In genomic region chr19:19504754-19505668, GRCh38 we compare ENCODE assay signal across 14 cellular contexts. TPM values are rescaled to one million over a fixed set of nuclear protein-coding genes. Genes with fewer than 3 reads are reported as not detected.
A peak's percentile ranks its signal among the peaks of the same experiment; 100 is the strongest.
DNase-seq lines count a peak whose midpoint lies in the region; ATAC-seq, FAIRE-seq and TF ChIP-seq lines count a peak whose summit lies in the region.
"Had no signal": no experiment of that assay in that cellular context is flagged by ENCODE, and none has a peak within 500 bp of the region (broad histone marks: within the 10 kb centered on the region; RNA-seq: fewer than 3 reads in every experiment).

No MANE protein-coding gene starts in this region.

- H3K36me3 ChIP-seq in HepG2 (replicated peaks in 1 of 2; ENCODE audit: control insufficient read depth in 1 of 2, insufficient read depth in 2 of 2, low read length in 2 of 2) (peaks cover 20 to 60% of the 10 kb centered on the region in 2 experiments; a peak in 4 of 5 replicates), SK-N-SH (replicated peaks in 1 of 2; ENCODE audit: control insufficient read depth in 1 of 2, insufficient read depth in 2 of 2, low read length in 1 of 2) (peaks cover 14 to 64% of the 10 kb centered on the region in 2 experiments)

- no peak for FAIRE-seq in HepG2 (lab: Jason Lieb, UNC)
- FAIRE-seq: GM19239 had no signal

- H3K27ac Mint-ChIP-seq in activated naive CD8-positive, alpha-beta T cell treated with anti-CD3 and anti-CD28 coated beads, Interleukin-2, amount 50 U/mL, for 24 hours: peak overlapping the region; percentile 39
- no peak overlapping the region for H3K27ac Mint-ChIP-seq in activated naive CD8-positive, alpha-beta T cell treated with anti-CD3 and anti-CD28 coated beads for 36 hours
- H3K27ac Mint-ChIP-seq: CD4-positive, CD25-positive, alpha-beta regulatory T cell had no signal

- no peaks in the 10 kb centered on the region for H3K9me3 Mint-ChIP-seq in activated naive CD8-positive, alpha-beta T cell treated with anti-CD3 and anti-CD28 coated beads, Interleukin-2, amount 50 U/mL, for 24 hours
- no peaks in the 10 kb centered on the region for H3K9me3 Mint-ChIP-seq in activated naive CD8-positive, alpha-beta T cell treated with anti-CD3 and anti-CD28 coated beads for 36 hours
- H3K9me3 Mint-ChIP-seq: H9 had no signal

- intact Hi-C loops in HepG2 (cut with micrococcal nuclease; ENCODE audit: unreplicated experiment): no loop called here

- H3K4me2 ChIP-seq in HepG2 (ENCODE audit: low read depth, low read length) (no peak overlapping the region), SK-N-SH (no peak overlapping the region)
- H3K4me2 ChIP-seq: BLaER1 treated with 17β-estradiol and CSF1 and Interleukin-3, amounts not matched to agents 10 nM and 100 nM had no signal

- POLR2A ChIA-PET in HepG2 (lab: Yijun Ruan, JAX): no interaction called here
- POLR2A ChIA-PET in SK-N-SH (lab: Yijun Ruan, JAX): interaction anchor here (1.3 kb wide), 1 partner anchor 11 kb away, joined by 5 read pairs; the partner anchor contains the start of gene NDUFA13

- BruUV-seq in HepG2 (replicated peaks; lab: Mats Ljungman, UMichigan): no TSS peak

- no peaks in the 10 kb centered on the region for H3K4me1 Mint-ChIP-seq in activated naive CD8-positive, alpha-beta T cell treated with anti-CD3 and anti-CD28 coated beads, Interleukin-2, amount 50 U/mL, for 24 hours
- no peaks in the 10 kb centered on the region for H3K4me1 Mint-ChIP-seq in activated naive CD8-positive, alpha-beta T cell treated with anti-CD3 and anti-CD28 coated beads for 36 hours
- H3K4me1 Mint-ChIP-seq: CD4-positive, CD25-positive, alpha-beta regulatory T cell had no signal

- no peaks in the 10 kb centered on the region for H3K9me3 ChIP-seq in HepG2 (ENCODE audit: low read length)
- H3K9me3 ChIP-seq in SK-N-SH: no peaks in the 10 kb centered on the region
- H3K9me3 ChIP-seq: BLaER1 treated with 17β-estradiol and CSF1 and Interleukin-3, amounts not matched to agents 10 nM and 100 nM had no signal

- H3K4me1 ChIP-seq in HepG2 (ENCODE audit: insufficient read depth, low read length) (no peaks in the 10 kb centered on the region), SK-N-SH (ENCODE audit: control insufficient read depth in 1 of 2, insufficient read depth in 2 of 2, low read depth in 1 of 2, low read length in 1 of 2) (no peaks in the 10 kb centered on the region)

- ATAC-seq in activated naive CD8-positive, alpha-beta T cell treated with anti-CD3 and anti-CD28 coated beads, Interleukin-2, amount 50 U/mL, for 24 hours: no peak
- no peak for ATAC-seq in HepG2

- H3K27me3 ChIP-seq in HepG2 (ENCODE audit: control insufficient read depth in 1 of 2, insufficient read depth in 2 of 2, low read length in 2 of 2): no peaks in the 10 kb centered on the region
- no peaks in the 10 kb centered on the region for H3K27me3 ChIP-seq in SK-N-SH (ENCODE audit: insufficient read depth)
- H3K27me3 ChIP-seq: BLaER1 treated with 17β-estradiol and CSF1 and Interleukin-3, amounts not matched to agents 10 nM and 100 nM had no signal

- H3K27me3 Mint-ChIP-seq in activated naive CD8-positive, alpha-beta T cell treated with anti-CD3 and anti-CD28 coated beads, Interleukin-2, amount 50 U/mL, for 24 hours: no peaks in the 10 kb centered on the region
- H3K27me3 Mint-ChIP-seq in activated naive CD8-positive, alpha-beta T cell treated with anti-CD3 and anti-CD28 coated beads for 36 hours: no peaks in the 10 kb centered on the region
- H3K27me3 Mint-ChIP-seq: CD4-positive, CD25-positive, alpha-beta regulatory T cell had no signal

- no peak for TF ChIP-seq POLR2A in HepG2 (IDR thresholded peaks at IDR 0.05; ENCODE audit: insufficient read depth in 1 of 2, low read depth in 2 of 2, low read length in 2 of 2)

- 98% methylated on average over 12 of the region's 23 CpGs for WGBS in HepG2 (ENCODE audit: low lambda C conversion rate)
- WGBS in SK-N-SH (ENCODE audit: low lambda C conversion rate): 91% methylated on average over 14 of the region's 23 CpGs

- H3K27ac ChIP-seq in HepG2 (ENCODE audit: extremely low read length, insufficient read depth, low read length) (no peak overlapping the region), SK-N-SH (ENCODE audit: low read depth in 2 of 2, low read length in 1 of 2) (no peak overlapping the region)
- H3K27ac ChIP-seq: BLaER1 treated with 17β-estradiol and CSF1 and Interleukin-3, amounts not matched to agents 10 nM and 100 nM had no signal

- no peak overlapping the region for H2AFZ ChIP-seq in HepG2 (ENCODE audit: low read length)
- no peak overlapping the region for H2AFZ ChIP-seq in SK-N-SH (ENCODE audit: low read depth)

- H3K9me2 ChIP-seq in SK-N-SH: no peaks in the 10 kb centered on the region

- H4K20me1 ChIP-seq in HepG2 (ENCODE audit: insufficient read depth, low read length): no peaks in the 10 kb centered on the region; the same call in 1 of the 2 replicates
- no peaks in the 10 kb centered on the region for H4K20me1 ChIP-seq in SK-N-SH (ENCODE audit: insufficient read depth)

- TF ChIP-seq EP300 in HepG2 (IDR thresholded peaks at IDR 0.05; ENCODE audit: low read depth in 2 of 2, low read length in 2 of 2): no peak
- TF ChIP-seq EP300 in HepG2 (CRISPR knock-in tag; IDR thresholded peaks at IDR 0.05; ENCODE audit: borderline replicate concordance): no peak
- no peak for TF ChIP-seq EP300 in SK-N-SH (IDR thresholded peaks at IDR 0.05; ENCODE audit: borderline replicate concordance in 1 of 2, low read depth in 1 of 2, low read length in 1 of 2)

- CTCF ChIA-PET in HepG2 (lab: Yijun Ruan, JAX; ENCODE audit: low intra/inter-chr PET ratio, low total read pairs): no interaction called here
- CTCF ChIA-PET in SK-N-SH (lab: Yijun Ruan, JAX): interaction anchor here (0.9 to 1.7 kb wide), 2 partner anchors 12 to 15 kb away, joined by 3 to 9 read pairs; no protein-coding TSS in a partner anchor

- in situ Hi-C loops in HepG2 (cut with HindIII; ENCODE audit: extremely low pct_ligation_motif_present, low pct_unique_long_range_greater_than_20kb): no loop called here

- TF ChIP-seq CTCF in HepG2 (CRISPR knock-in tag; IDR thresholded peaks at IDR 0.05): no peak
- no peak for TF ChIP-seq CTCF in SK-N-SH (IDR thresholded peaks at IDR 0.05)

- H3K79me2 ChIP-seq in HepG2 (ENCODE audit: insufficient read depth, low read length) (no peaks in the 10 kb centered on the region), SK-N-SH (ENCODE audit: insufficient read depth) (no peaks in the 10 kb centered on the region)

- H3K4me3 Mint-ChIP-seq in activated naive CD8-positive, alpha-beta T cell treated with anti-CD3 and anti-CD28 coated beads, Interleukin-2, amount 50 U/mL, for 24 hours: no peak overlapping the region
- H3K4me3 Mint-ChIP-seq in activated naive CD8-positive, alpha-beta T cell treated with anti-CD3 and anti-CD28 coated beads for 36 hours: no peak overlapping the region
- H3K4me3 Mint-ChIP-seq: CD4-positive, CD25-positive, alpha-beta regulatory T cell; H9 had no signal

- H3K4me3 ChIP-seq in HepG2 (replicated peaks in 1 of 3; ENCODE audit: insufficient read depth in 1 of 3, low read depth in 2 of 3, low read length in 3 of 3): no peak overlapping the region
- H3K4me3 ChIP-seq in SK-N-SH (ENCODE audit: low read depth in 2 of 2, low read length in 1 of 2): no peak overlapping the region
- H3K4me3 ChIP-seq: BLaER1 treated with 17β-estradiol and CSF1 and Interleukin-3, amounts not matched to agents 10 nM and 100 nM had no signal

- TF ChIP-seq RAD21 in HepG2 (CRISPR knock-in tag; IDR thresholded peaks at IDR 0.05) (no peak), SK-N-SH (IDR thresholded peaks at IDR 0.05; ENCODE audit: low read length) (no peak)

- H3K36me3 Mint-ChIP-seq in activated naive CD8-positive, alpha-beta T cell treated with anti-CD3 and anti-CD28 coated beads, Interleukin-2, amount 50 U/mL, for 24 hours (ENCODE audit: low read depth): peaks cover 35% of the 10 kb centered on the region
- H3K36me3 Mint-ChIP-seq in activated naive CD8-positive, alpha-beta T cell treated with anti-CD3 and anti-CD28 coated beads for 36 hours: peaks cover 14% of the 10 kb centered on the region

- DNase-seq in activated naive CD8-positive, alpha-beta T cell treated with anti-CD3 and anti-CD28 coated beads, Interleukin-2, amount 50 U/mL, for 24 hours: no peak
- DNase-seq in activated naive CD8-positive, alpha-beta T cell treated with anti-CD3 and anti-CD28 coated beads for 36 hours: no peak
- DNase-seq in HepG2 (ENCODE audit: low spot score) (no peak), NCI-H1417 (lab: John Stamatoyannopoulos, UW) (no peak), SK-N-SH (no peak)
- DNase-seq: ACHN; CD4-positive, CD25-positive, alpha-beta regulatory T cell; DMS53; GF-D8; GOT3; H9 had no signal

- H3K9ac ChIP-seq in HepG2 (ENCODE audit: insufficient read depth, low read depth, low read length): no peak overlapping the region
- H3K9ac ChIP-seq in SK-N-SH: no peak overlapping the region
- H3K9ac ChIP-seq: BLaER1 treated with 17β-estradiol and CSF1 and Interleukin-3, amounts not matched to agents 10 nM and 100 nM had no signal

- no peaks in the 10 kb centered on the region for H3F3A ChIP-seq in SK-N-SH (replicated peaks; ENCODE audit: insufficient read depth)

RNA-seq across cellular contexts. Expression of gene TSSK6, which starts 10.3 kb away (rescaled TPM):
- 1 to 10 TPM; 3.0 to 3.1 TPM for total RNA-seq in activated naive CD8-positive, alpha-beta T cell treated with anti-CD3 and anti-CD28 coated beads for 36 hours
- total RNA-seq in HepG2 (2016; rRNA removed; fragmentation: Illumina TruSeq; extraction: Trizol): 0.71 and 0.86 TPM in 2 replicates
- 0.35 and 0.40 TPM in 2 replicates for total RNA-seq in HepG2 (2016; cell fraction: cytosol; rRNA removed; fragmentation: Illumina TruSeq; extraction: Trizol; ENCODE audit: low read depth)
- 0.65 and 0.85 TPM in 2 replicates for total RNA-seq in HepG2 (2016; cell fraction: insoluble cytoplasmic fraction; rRNA removed; fragmentation: Illumina TruSeq; extraction: Trizol)
- 0.83 and 1.3 TPM in 2 replicates for total RNA-seq in HepG2 (2016; cell fraction: membrane; rRNA removed; fragmentation: Illumina TruSeq; extraction: Trizol)
- total RNA-seq in HepG2 (2016; cell fraction: nucleus; rRNA removed; fragmentation: Illumina TruSeq; extraction: Trizol): 0.50 and 1.3 TPM in 2 replicates
- 1.2 and 2.0 TPM in 2 replicates for polyA plus RNA-seq in HepG2 (2011; rRNA removed)
- 1.4 and 2.8 TPM in 2 replicates for polyA plus RNA-seq in HepG2 (2011; cell fraction: cytosol; rRNA removed)
- 6.3 and 8.3 TPM in 2 replicates for polyA plus RNA-seq in HepG2 (2011; cell fraction: nucleus; rRNA removed)
- polyA plus RNA-seq in HepG2 (2012): 0.81 and 1.2 TPM in 2 replicates
- 0.16 and 0.19 TPM in 2 replicates for polyA plus RNA-seq in HepG2 (2016; cell fraction: cytosol; fragmentation: Illumina TruSeq; extraction: Trizol; ENCODE audit: low read depth)
- polyA plus RNA-seq in HepG2 (2016; cell fraction: insoluble cytoplasmic fraction; fragmentation: Illumina TruSeq; extraction: Trizol; ENCODE audit: low read depth): 1.1 and 1.7 TPM in 2 replicates
- polyA plus RNA-seq in HepG2 (2016; cell fraction: membrane; fragmentation: Illumina TruSeq; extraction: Trizol; ENCODE audit: low read depth): 0.68 and 0.82 TPM in 2 replicates
- 1.3 and 2.4 TPM in 2 replicates for polyA plus RNA-seq in HepG2 (2016; cell fraction: nucleus; fragmentation: Illumina TruSeq; extraction: Trizol; ENCODE audit: insufficient read depth, low read depth)
- polyA minus RNA-seq in HepG2 (2011; rRNA and poly(A)+ RNA removed; ENCODE audit: low replicate concordance): 2.0 and 5.3 TPM in 2 replicates
- 1.3 and 1.5 TPM in 2 replicates for polyA minus RNA-seq in HepG2 (2011; cell fraction: cytosol; rRNA and poly(A)+ RNA removed)
- polyA minus RNA-seq in HepG2 (2011; cell fraction: nucleus; rRNA and poly(A)+ RNA removed): 1.9 and 3.7 TPM in 2 replicates
- polyA plus RNA-seq in SK-N-SH (2012; rRNA removed): 2.3 and 3.1 TPM in 2 replicates
- polyA plus RNA-seq in SK-N-SH (2012; cell fraction: cytosol; rRNA removed): 0.98 and 1.6 TPM in 2 replicates
- polyA plus RNA-seq in SK-N-SH (2012; cell fraction: nucleus; rRNA removed): 3.3 and 4.1 TPM in 2 replicates

RNA-seq across cellular contexts. Expression of gene NDUFA13, which starts 11.0 kb away (rescaled TPM):
- total RNA-seq in activated naive CD8-positive, alpha-beta T cell treated with anti-CD3 and anti-CD28 coated beads for 36 hours: 100 to 1,000 TPM; 306 to 312 TPM
- 278 and 337 TPM in 2 replicates for total RNA-seq in HepG2 (2016; rRNA removed; fragmentation: Illumina TruSeq; extraction: Trizol)
- total RNA-seq in HepG2 (2016; cell fraction: cytosol; rRNA removed; fragmentation: Illumina TruSeq; extraction: Trizol; ENCODE audit: low read depth): 98.4 and 99.8 TPM in 2 replicates
- total RNA-seq in HepG2 (2016; cell fraction: insoluble cytoplasmic fraction; rRNA removed; fragmentation: Illumina TruSeq; extraction: Trizol): 323 and 362 TPM in 2 replicates
- 84.6 and 89.0 TPM in 2 replicates for total RNA-seq in HepG2 (2016; cell fraction: membrane; rRNA removed; fragmentation: Illumina TruSeq; extraction: Trizol)
- 193 and 208 TPM in 2 replicates for total RNA-seq in HepG2 (2016; cell fraction: nucleus; rRNA removed; fragmentation: Illumina TruSeq; extraction: Trizol)
- polyA plus RNA-seq in HepG2 (2011; rRNA removed) (366 and 368 TPM in 2 replicates), SK-N-SH (2012; rRNA removed) (1,643 and 1,828 TPM in 2 replicates)
- polyA plus RNA-seq in HepG2 (2011; cell fraction: cytosol; rRNA removed): 715 and 846 TPM in 2 replicates
- polyA plus RNA-seq in HepG2 (2011; cell fraction: nucleus; rRNA removed): 199 and 226 TPM in 2 replicates
- polyA plus RNA-seq in HepG2 (2012): 207 and 262 TPM in 2 replicates
- polyA plus RNA-seq in HepG2 (2016; cell fraction: cytosol; fragmentation: Illumina TruSeq; extraction: Trizol; ENCODE audit: low read depth): 72.4 and 85.3 TPM in 2 replicates
- 186 TPM in 2 replicates for polyA plus RNA-seq in HepG2 (2016; cell fraction: insoluble cytoplasmic fraction; fragmentation: Illumina TruSeq; extraction: Trizol; ENCODE audit: low read depth)
- polyA plus RNA-seq in HepG2 (2016; cell fraction: membrane; fragmentation: Illumina TruSeq; extraction: Trizol; ENCODE audit: low read depth): 52.4 and 56.3 TPM in 2 replicates
- polyA plus RNA-seq in HepG2 (2016; cell fraction: nucleus; fragmentation: Illumina TruSeq; extraction: Trizol; ENCODE audit: insufficient read depth, low read depth): 235 and 237 TPM in 2 replicates
- polyA minus RNA-seq in HepG2 (2011; rRNA and poly(A)+ RNA removed; ENCODE audit: low replicate concordance): 73.2 and 83.5 TPM in 2 replicates
- 58.6 and 70.0 TPM in 2 replicates for polyA minus RNA-seq in HepG2 (2011; cell fraction: cytosol; rRNA and poly(A)+ RNA removed)
- 42.1 and 44.4 TPM in 2 replicates for polyA minus RNA-seq in HepG2 (2011; cell fraction: nucleus; rRNA and poly(A)+ RNA removed)
- 1,527 and 1,826 TPM in 2 replicates for polyA plus RNA-seq in SK-N-SH (2012; cell fraction: cytosol; rRNA removed)
- polyA plus RNA-seq in SK-N-SH (2012; cell fraction: nucleus; rRNA removed): 640 and 822 TPM in 2 replicates

RNA-seq across cellular contexts. Expression of gene YJEFN3, which starts 23.7 kb away (rescaled TPM):
- total RNA-seq in activated naive CD8-positive, alpha-beta T cell treated with anti-CD3 and anti-CD28 coated beads for 36 hours: 1 to 10 TPM; 5.7 to 7.8 TPM
- total RNA-seq in HepG2 (2016; rRNA removed; fragmentation: Illumina TruSeq; extraction: Trizol): 0.32 and 0.89 TPM in 2 replicates
- total RNA-seq in HepG2 (2016; cell fraction: cytosol; rRNA removed; fragmentation: Illumina TruSeq; extraction: Trizol; ENCODE audit: low read depth): 0.30 and 0.44 TPM in 2 replicates
- total RNA-seq in HepG2 (2016; cell fraction: insoluble cytoplasmic fraction; rRNA removed; fragmentation: Illumina TruSeq; extraction: Trizol): 0.19 and 0.69 TPM in 2 replicates
- total RNA-seq in HepG2 (2016; cell fraction: membrane; rRNA removed; fragmentation: Illumina TruSeq; extraction: Trizol): 0.28 and 0.41 TPM in 2 replicates
- 1.1 and 1.4 TPM in 2 replicates for total RNA-seq in HepG2 (2016; cell fraction: nucleus; rRNA removed; fragmentation: Illumina TruSeq; extraction: Trizol)
- polyA plus RNA-seq in HepG2 (2011; rRNA removed): 4.0 TPM in 2 replicates
- polyA plus RNA-seq in HepG2 (2011; cell fraction: cytosol; rRNA removed): 0.47 and 1.4 TPM in 2 replicates
- polyA plus RNA-seq in HepG2 (2011; cell fraction: nucleus; rRNA removed): 61.3 and 67.2 TPM in 2 replicates
- 5.6 and 8.4 TPM in 2 replicates for polyA plus RNA-seq in HepG2 (2012)
- polyA plus RNA-seq in HepG2 (2016; cell fraction: cytosol; fragmentation: Illumina TruSeq; extraction: Trizol; ENCODE audit: low read depth): 0.37 TPM in 1 of 2 replicates, not detected in the other
- polyA plus RNA-seq in HepG2 (2016; cell fraction: insoluble cytoplasmic fraction; fragmentation: Illumina TruSeq; extraction: Trizol; ENCODE audit: low read depth): 0.09 TPM in 1 of 2 replicates, not detected in the other
- not detected in 2 replicates for polyA plus RNA-seq in HepG2 (2016; cell fraction: membrane; fragmentation: Illumina TruSeq; extraction: Trizol; ENCODE audit: low read depth)
- polyA plus RNA-seq in HepG2 (2016; cell fraction: nucleus; fragmentation: Illumina TruSeq; extraction: Trizol; ENCODE audit: insufficient read depth, low read depth): 9.8 and 10.6 TPM in 2 replicates
- polyA minus RNA-seq in HepG2 (2011; rRNA and poly(A)+ RNA removed; ENCODE audit: low replicate concordance): 0.86 and 2.2 TPM in 2 replicates
- 0.49 TPM in 1 of 2 replicates, not detected in the other for polyA minus RNA-seq in HepG2 (2011; cell fraction: cytosol; rRNA and poly(A)+ RNA removed)
- 5.0 and 5.3 TPM in 2 replicates for polyA minus RNA-seq in HepG2 (2011; cell fraction: nucleus; rRNA and poly(A)+ RNA removed)
- polyA plus RNA-seq in SK-N-SH (2012; rRNA removed): 7.2 and 7.5 TPM in 2 replicates
- 0.84 and 0.97 TPM in 2 replicates for polyA plus RNA-seq in SK-N-SH (2012; cell fraction: cytosol; rRNA removed)
- polyA plus RNA-seq in SK-N-SH (2012; cell fraction: nucleus; rRNA removed): 66.2 and 111 TPM in 2 replicates
- polyA plus RNA-seq: CD4-positive, CD25-positive, alpha-beta regulatory T cell had no signal

RNA-seq across cellular contexts. Expression of gene CILP2, which starts 33.1 kb away (rescaled TPM):
- under 1 TPM; 0.18 to 0.23 TPM for total RNA-seq in activated naive CD8-positive, alpha-beta T cell treated with anti-CD3 and anti-CD28 coated beads for 36 hours
- 0.09 TPM in 1 of 2 replicates, not detected in the other for total RNA-seq in HepG2 (2016; rRNA removed; fragmentation: Illumina TruSeq; extraction: Trizol)
- not detected in 2 replicates for total RNA-seq in HepG2 (2016; cell fraction: cytosol; rRNA removed; fragmentation: Illumina TruSeq; extraction: Trizol; ENCODE audit: low read depth)
- total RNA-seq in HepG2 (2016; cell fraction: insoluble cytoplasmic fraction; rRNA removed; fragmentation: Illumina TruSeq; extraction: Trizol): 0.15 TPM in 1 of 2 replicates, not detected in the other
- not detected in 2 replicates for total RNA-seq in HepG2 (2016; cell fraction: membrane; rRNA removed; fragmentation: Illumina TruSeq; extraction: Trizol)
- total RNA-seq in HepG2 (2016; cell fraction: nucleus; rRNA removed; fragmentation: Illumina TruSeq; extraction: Trizol): 0.16 and 0.19 TPM in 2 replicates
- polyA plus RNA-seq in HepG2 (2011; rRNA removed) (0.18 and 0.37 TPM in 2 replicates), SK-N-SH (2012; rRNA removed) (0.96 and 1.9 TPM in 2 replicates)
- polyA plus RNA-seq in HepG2 (2011; cell fraction: cytosol; rRNA removed): 0.16 and 0.19 TPM in 2 replicates
- 0.66 and 0.74 TPM in 2 replicates for polyA plus RNA-seq in HepG2 (2011; cell fraction: nucleus; rRNA removed)
- polyA plus RNA-seq in HepG2 (2012): 0.31 and 0.51 TPM in 2 replicates
- not detected in 2 replicates for polyA plus RNA-seq in HepG2 (2016; cell fraction: cytosol; fragmentation: Illumina TruSeq; extraction: Trizol; ENCODE audit: low read depth)
- polyA plus RNA-seq in HepG2 (2016; cell fraction: insoluble cytoplasmic fraction; fragmentation: Illumina TruSeq; extraction: Trizol; ENCODE audit: low read depth): 0.05 and 0.12 TPM in 2 replicates
- polyA plus RNA-seq in HepG2 (2016; cell fraction: membrane; fragmentation: Illumina TruSeq; extraction: Trizol; ENCODE audit: low read depth): not detected in 2 replicates
- polyA plus RNA-seq in HepG2 (2016; cell fraction: nucleus; fragmentation: Illumina TruSeq; extraction: Trizol; ENCODE audit: insufficient read depth, low read depth): 0.35 and 0.44 TPM in 2 replicates
- polyA minus RNA-seq in HepG2 (2011; rRNA and poly(A)+ RNA removed; ENCODE audit: low replicate concordance): 0.20 and 0.30 TPM in 2 replicates
- 0.26 and 0.30 TPM in 2 replicates for polyA minus RNA-seq in HepG2 (2011; cell fraction: cytosol; rRNA and poly(A)+ RNA removed)
- polyA minus RNA-seq in HepG2 (2011; cell fraction: nucleus; rRNA and poly(A)+ RNA removed): 0.26 and 0.37 TPM in 2 replicates
- polyA plus RNA-seq in SK-N-SH (2012; cell fraction: cytosol; rRNA removed): 0.54 and 0.87 TPM in 2 replicates
- polyA plus RNA-seq in SK-N-SH (2012; cell fraction: nucleus; rRNA removed): 3.1 and 3.9 TPM in 2 replicates
- total RNA-seq: HT1080 had no signal
